Comparison of ENCODE assay signal across 21 cellular contexts in the genomic region with DNA sequence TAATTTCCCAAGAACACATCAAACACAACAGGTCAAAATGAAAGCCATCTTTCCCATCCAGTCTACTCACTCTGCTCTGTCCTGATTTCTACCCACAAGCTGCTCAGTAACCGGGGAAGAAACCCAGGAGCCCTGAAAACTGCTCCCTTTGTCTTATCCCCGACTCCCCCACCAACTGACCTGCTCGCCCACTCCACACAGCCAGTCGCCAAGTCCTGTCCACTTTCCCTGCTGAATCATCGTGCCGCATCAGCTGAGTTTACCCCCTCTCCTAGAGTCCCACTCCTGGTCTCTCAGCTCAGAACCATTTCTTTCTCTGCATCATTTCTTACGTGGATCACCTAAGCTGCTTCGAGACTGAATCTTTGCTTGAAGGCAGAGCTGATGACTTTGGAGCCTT. TPM values are rescaled to one million over a fixed set of nuclear protein-coding genes. Genes with fewer than 3 reads are reported as not detected.
"Had no signal": no experiment of that assay in that cellular context is flagged by ENCODE, and none has a peak within 500 bp of the region (broad histone marks: within the 10 kb centered on the region; RNA-seq: fewer than 3 reads in every experiment).

No MANE protein-coding gene starts in this region.

- H3K36me3 ChIP-seq: MG63, SJSA1 had no signal

- H3K9me3 ChIP-seq: MG63, SJSA1 had no signal

- H3K27me3 ChIP-seq: SJSA1 had no signal

- H3K4me3 ChIP-seq: MG63, SJSA1, SK-N-MC had no signal

- FAIRE-seq: RCC 7860 had no signal

- H3K4me1 ChIP-seq: SJSA1 had no signal

- DNase-seq: Karpas-422, KG1, MG63, NCI-H1105, NCI-H1417, NCI-H1436 treated with DMSO at 0.1 percent for 48 hours, NCI-H1694, NCI-H187 treated with DMSO at 0.1 percent for 48 hours, NCI-H2029 treated with DMSO at 0.1 percent for 48 hours, NCI-H2171 treated with DMSO at 0.1 percent for 48 hours, NCI-H446 treated with DMSO at 0.1 percent for 48 hours, NCI-H510A treated with DMSO at 0.1 percent for 48 hours, NCI-H526, NCI-H748 treated with DMSO at 0.1 percent for 48 hours, Right ventricle myocardium superior, RPMI8226, SIG-M5 had no signal

- H3K27ac ChIP-seq: SJSA1, SK-N-MC had no signal

RNA-seq across cellular contexts. Expression of a gene that starts 42.7 kb away (rescaled TPM):
- total RNA-seq: HT-29, SJSA1 had no signal
